ENCODE assay signal across 8 cellular contexts in the genomic region with DNA sequence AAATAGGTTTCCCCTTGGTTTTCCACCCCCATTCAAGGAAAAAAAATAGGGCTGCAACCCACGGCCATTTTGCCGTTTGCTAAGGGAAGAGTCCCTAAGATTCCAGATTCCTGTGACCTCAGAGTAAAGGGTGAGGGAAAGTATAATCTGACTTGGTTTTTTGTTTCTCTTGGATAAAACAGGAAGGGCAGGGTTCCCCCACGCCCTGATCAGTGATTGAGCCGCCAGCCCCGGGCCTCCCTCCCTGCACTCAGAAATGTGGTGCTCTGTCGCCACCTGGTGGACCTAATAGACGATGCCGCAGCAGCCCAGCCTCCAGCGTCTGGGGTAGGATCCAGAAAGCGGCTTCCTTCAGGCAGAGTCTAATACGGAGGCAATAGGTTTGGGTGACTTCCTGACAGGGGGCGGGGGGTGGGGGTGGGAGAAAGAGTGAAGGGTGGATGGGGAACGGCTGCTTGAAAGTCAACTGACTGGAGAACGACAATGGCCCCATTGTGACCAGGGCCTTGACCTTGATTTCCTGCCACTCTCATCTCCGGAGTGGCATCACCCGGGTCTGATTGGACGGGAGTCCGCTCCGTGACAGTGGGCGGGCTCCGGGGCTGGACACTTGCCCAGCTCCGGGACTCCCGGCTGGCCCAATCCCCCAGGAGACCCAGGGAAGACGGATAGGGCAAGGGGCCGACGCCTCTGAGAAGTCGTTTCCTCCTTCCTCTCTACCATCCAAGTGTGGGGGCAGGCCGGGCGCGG.
A peak's percentile ranks its signal among the peaks of the same experiment; 100 is the strongest.
DNase-seq lines count a peak whose midpoint lies in the region; ATAC-seq and TF ChIP-seq lines count a peak whose summit lies in the region.

No MANE protein-coding gene starts in this region.

- TF ChIP-seq CTCF in 22Rv1 (IDR thresholded peaks at IDR 0.05) (peak; percentile 88), VCaP (conservative IDR thresholded peaks at IDR 0.05) (peak; percentile 88)

- ATAC-seq in GM18517 (IDR thresholded peaks at IDR 0.05; ENCODE audit: unreplicated experiment) (peak; percentile 91), HG03060 (IDR thresholded peaks at IDR 0.05; ENCODE audit: low read depth, unreplicated experiment) (peak; percentile 84)

- H3K27ac ChIP-seq in 22Rv1 (no peak overlapping the region), VCaP (peak overlapping the region; percentile 68)

- in situ Hi-C loops in T47D (cut with HindIII; ENCODE audit: low pct_unique_long_range_greater_than_20kb, low sequenced_read_pairs), result loop anchor here (25.0 kb wide), 1 partner anchor 120 kb away; a partner anchor contains a TSS

- DNase-seq in NCI-H2171 (lab: John Stamatoyannopoulos, UW) (peak; percentile 40), T47D (ENCODE audit: low read depth in 1 of 2, low spot score in 1 of 2) (peak; percentile 88), iris pigment epithelial cell (ENCODE audit: low read depth) (peak; percentile 73)
- peak; percentile 78 to 88 for DNase-seq in stimulated activated CD4-positive, alpha-beta T cell treated with anti-CD3 and anti-CD28 coated beads, Interleukin-12 subunit alpha, Interleukin-12 subunit beta, amount 100 ng/mL, for 24 hours (ENCODE audit: low read depth in 2 of 2)
